Comparison of ENCODE assay signal across 19 cellular contexts in genomic region chr18:67410075-67410474, GRCh38.
"Had no signal": no experiment of that assay in that cellular context is flagged by ENCODE, and none has a peak within 500 bp of the region (broad histone marks: within the 10 kb centered on the region; RNA-seq: fewer than 3 reads in every experiment).

No MANE protein-coding gene starts in this region.

- H3K4me3 ChIP-seq: spleen, thoracic aorta, upper lobe of right lung had no signal

- H3K9me3 Mint-ChIP-seq: activated CD4-positive, alpha-beta T cell treated with anti-CD3 and anti-CD28 coated beads, Interleukin-2, amount 10 ng/mL, durations not matched to agents 24 days and 14 days; activated CD8-positive, alpha-beta T cell treated with anti-CD3 and anti-CD28 coated beads for 36 hours; activated naive CD8-positive, alpha-beta T cell treated with anti-CD3 and anti-CD28 coated beads, Interleukin-2, amount 10 ng/mL, durations not matched to agents 7 days and 5 days; activated T-helper 17 cell treated with anti-CD3 and anti-CD28 coated beads, Interleukin-2, amount 50 U/mL, for 72 hours; central memory CD8-positive, alpha-beta T cell; memory B cell; naive thymus-derived CD8-positive, alpha-beta T cell; stimulated activated naive B cell treated with anti-CD40 and anti-IgM and Interleukin-4, amounts not matched to agents 10 μg/mL and 1 μg/mL and 100 μg/mL, for 72 hours; T-cell had no signal

- H3K27ac Mint-ChIP-seq: activated CD4-positive, alpha-beta T cell treated with anti-CD3 and anti-CD28 coated beads, Interleukin-2, amount 10 ng/mL, durations not matched to agents 24 days and 14 days; activated CD8-positive, alpha-beta T cell treated with anti-CD3 and anti-CD28 coated beads for 36 hours; activated naive CD8-positive, alpha-beta T cell treated with anti-CD3 and anti-CD28 coated beads, Interleukin-2, amount 10 ng/mL, durations not matched to agents 7 days and 5 days; activated T-helper 17 cell treated with anti-CD3 and anti-CD28 coated beads, Interleukin-2, amount 50 U/mL, for 72 hours; immature natural killer cell; memory B cell; naive thymus-derived CD8-positive, alpha-beta T cell; stimulated activated naive B cell treated with anti-CD40 and anti-IgM and Interleukin-4, amounts not matched to agents 10 μg/mL and 1 μg/mL and 100 μg/mL, for 72 hours; T-cell had no signal

- H3K27me3 Mint-ChIP-seq: activated CD4-positive, alpha-beta T cell treated with anti-CD3 and anti-CD28 coated beads, Interleukin-2, amount 10 ng/mL, durations not matched to agents 24 days and 14 days; activated CD8-positive, alpha-beta T cell treated with anti-CD3 and anti-CD28 coated beads for 36 hours; activated naive CD8-positive, alpha-beta T cell treated with anti-CD3 and anti-CD28 coated beads, Interleukin-2, amount 10 ng/mL, durations not matched to agents 7 days and 5 days; activated T-helper 17 cell treated with anti-CD3 and anti-CD28 coated beads, Interleukin-2, amount 50 U/mL, for 72 hours; central memory CD8-positive, alpha-beta T cell; memory B cell; naive thymus-derived CD8-positive, alpha-beta T cell; stimulated activated naive B cell treated with anti-CD40 and anti-IgM and Interleukin-4, amounts not matched to agents 10 μg/mL and 1 μg/mL and 100 μg/mL, for 72 hours had no signal

- H2AFZ ChIP-seq: parathyroid adenoma had no signal

- H3K27me3 ChIP-seq: spleen, upper lobe of right lung had no signal

- H3K36me3 Mint-ChIP-seq: activated naive CD8-positive, alpha-beta T cell treated with anti-CD3 and anti-CD28 coated beads, Interleukin-2, amount 10 ng/mL, durations not matched to agents 7 days and 5 days; immature natural killer cell; memory B cell; naive thymus-derived CD8-positive, alpha-beta T cell; stimulated activated naive B cell treated with anti-CD40 and anti-IgM and Interleukin-4, amounts not matched to agents 10 μg/mL and 1 μg/mL and 100 μg/mL, for 72 hours; T-cell had no signal

- H3K27ac ChIP-seq: parathyroid adenoma, spleen, upper lobe of right lung had no signal

- H3K36me3 ChIP-seq: spleen, thoracic aorta, upper lobe of right lung had no signal

- H3K9me3 ChIP-seq: spleen, thoracic aorta, upper lobe of right lung had no signal

- DNase-seq: activated CD4-positive, alpha-beta T cell treated with anti-CD3 and anti-CD28 coated beads, Interleukin-2, amount 10 ng/mL, durations not matched to agents 24 days and 14 days; activated CD4-positive, CD25-positive, alpha-beta regulatory T cell; activated CD8-positive, alpha-beta T cell treated with anti-CD3 and anti-CD28 coated beads for 36 hours; activated naive CD4-positive, alpha-beta T cell; activated naive CD8-positive, alpha-beta T cell treated with anti-CD3 and anti-CD28 coated beads, Interleukin-2, amount 10 ng/mL, durations not matched to agents 7 days and 5 days; activated T-cell treated with anti-CD3 and anti-CD28 coated beads, Interleukin-2, amount 50 U/mL, for 1 hour; cortex of kidney; immature natural killer cell; naive thymus-derived CD8-positive, alpha-beta T cell; spleen; stimulated activated naive B cell treated with anti-CD40 and anti-IgM and Interleukin-4, amounts not matched to agents 10 μg/mL and 1 μg/mL and 100 μg/mL, for 72 hours; T-cell; upper lobe of right lung had no signal

- H3K4me1 Mint-ChIP-seq: activated CD4-positive, alpha-beta T cell treated with anti-CD3 and anti-CD28 coated beads, Interleukin-2, amount 10 ng/mL, durations not matched to agents 24 days and 14 days; activated T-helper 17 cell treated with anti-CD3 and anti-CD28 coated beads, Interleukin-2, amount 50 U/mL, for 72 hours; central memory CD8-positive, alpha-beta T cell; immature natural killer cell; memory B cell; stimulated activated naive B cell treated with anti-CD40 and anti-IgM and Interleukin-4, amounts not matched to agents 10 μg/mL and 1 μg/mL and 100 μg/mL, for 72 hours; T-cell had no signal

- H3K79me2 ChIP-seq: parathyroid adenoma had no signal

- H3K4me3 Mint-ChIP-seq: activated CD4-positive, alpha-beta T cell treated with anti-CD3 and anti-CD28 coated beads, Interleukin-2, amount 10 ng/mL, durations not matched to agents 24 days and 14 days; activated CD8-positive, alpha-beta T cell treated with anti-CD3 and anti-CD28 coated beads for 36 hours; activated naive CD8-positive, alpha-beta T cell treated with anti-CD3 and anti-CD28 coated beads, Interleukin-2, amount 10 ng/mL, durations not matched to agents 7 days and 5 days; activated T-helper 17 cell treated with anti-CD3 and anti-CD28 coated beads, Interleukin-2, amount 50 U/mL, for 72 hours; central memory CD8-positive, alpha-beta T cell; immature natural killer cell; memory B cell; naive thymus-derived CD8-positive, alpha-beta T cell; stimulated activated naive B cell treated with anti-CD40 and anti-IgM and Interleukin-4, amounts not matched to agents 10 μg/mL and 1 μg/mL and 100 μg/mL, for 72 hours; T-cell had no signal

- H3K4me1 ChIP-seq: parathyroid adenoma, spleen, upper lobe of right lung had no signal

- ATAC-seq: activated CD8-positive, alpha-beta T cell treated with anti-CD3 and anti-CD28 coated beads for 36 hours; activated T-helper 17 cell treated with anti-CD3 and anti-CD28 coated beads, Interleukin-2, amount 50 U/mL, for 72 hours; naive thymus-derived CD8-positive, alpha-beta T cell; sciatic nerve; stimulated activated naive B cell treated with anti-CD40 and anti-IgM and Interleukin-4, amounts not matched to agents 10 μg/mL and 1 μg/mL and 100 μg/mL, for 72 hours; T-cell; upper lobe of right lung had no signal
